ENCODE assay signal across 1 cellular context in the genomic region with DNA sequence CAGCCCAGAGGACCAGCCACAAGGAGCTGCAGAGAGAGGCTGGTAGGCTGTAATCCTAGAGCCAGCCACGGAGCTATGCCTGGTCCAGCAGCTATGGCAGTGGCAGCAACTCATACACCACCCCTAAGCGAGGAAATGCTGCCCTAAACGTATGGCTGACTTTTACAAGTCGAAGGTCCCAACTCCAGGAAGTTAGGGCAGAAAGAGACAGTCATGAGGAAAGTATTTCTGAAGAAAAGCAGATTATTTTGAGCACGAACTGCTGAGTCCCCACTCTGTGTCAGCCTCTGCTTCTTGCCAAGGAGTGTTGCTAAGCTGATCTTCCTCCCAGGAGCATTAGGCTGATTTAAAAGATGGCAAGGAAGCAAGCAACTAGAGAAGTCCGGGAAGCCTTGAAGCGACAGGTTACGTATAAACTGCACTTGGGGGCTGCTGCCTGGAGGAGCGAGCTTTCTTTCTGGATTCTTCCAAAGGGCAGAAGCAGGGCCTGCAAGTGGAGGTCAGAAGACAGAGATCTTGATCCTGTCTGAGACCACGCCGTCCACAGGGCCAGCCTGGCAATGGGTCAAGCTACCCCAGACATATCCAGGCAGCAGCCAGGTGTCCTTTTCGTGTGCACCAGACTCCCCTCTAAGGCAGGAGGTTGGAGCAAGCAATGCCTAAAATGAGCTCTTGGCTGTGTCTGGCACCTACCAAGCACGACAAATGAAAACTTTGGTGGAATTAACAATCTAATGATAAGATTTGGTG.
TF ChIP-seq lines count a peak whose summit lies in the region.

No MANE protein-coding gene starts in this region.

TF ChIP-seq in endothelial cell of umbilical vein, 7 proteins besides CTCF, POLR2A, EP300 and RAD21:
- TF ChIP-seq GATA2 (IDR thresholded peaks at IDR 0.05; ENCODE audit: insufficient read depth, insufficient read length, low read depth, low read length), result peak; percentile 48
- peak; percentile 81 for TF ChIP-seq FOS (IDR thresholded peaks at IDR 0.05; ENCODE audit: borderline replicate concordance, insufficient read depth, low read length)
- no peak for TF ChIP-seq JUN (IDR thresholded peaks at IDR 0.05; ENCODE audit: borderline replicate concordance, insufficient read depth, insufficient read length, low read depth)
